ENCODE assay signal across 24 cellular contexts in the genomic region with DNA sequence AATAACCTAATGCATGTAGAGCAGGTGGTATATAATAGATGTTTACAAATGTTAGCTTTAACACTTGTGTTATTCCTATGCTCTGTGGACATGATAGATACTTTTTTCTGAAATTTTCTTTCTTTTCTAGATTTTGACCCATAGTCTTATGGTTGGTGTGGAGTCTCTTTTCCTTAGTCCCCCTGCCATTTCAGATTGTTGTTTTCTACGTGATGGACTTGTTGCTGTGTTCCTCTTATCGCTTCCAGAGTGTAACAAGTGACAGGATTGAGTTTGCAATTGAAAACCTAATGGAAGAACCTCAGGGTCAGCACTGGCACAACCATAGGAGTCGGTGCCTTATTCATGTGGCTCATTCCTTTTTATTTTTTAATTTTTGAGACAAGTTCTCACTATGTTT.
"Had no signal": no experiment of that assay in that cellular context is flagged by ENCODE, and none has a peak within 500 bp of the region (broad histone marks: within the 10 kb centered on the region; RNA-seq: fewer than 3 reads in every experiment).

No MANE protein-coding gene starts in this region.

- H3K27ac Mint-ChIP-seq: immature natural killer cell; naive thymus-derived CD8-positive, alpha-beta T cell; stimulated activated effector memory CD8-positive, alpha-beta T cell treated with anti-CD3 and anti-CD28 coated beads, Interleukin-12 subunit alpha, Interleukin-12 subunit beta, amount 100 ng/mL, for 72 hours; stimulated activated naive CD8-positive, alpha-beta T cell treated with anti-CD3 and anti-CD28 coated beads, Interleukin-15, Interleukin-2, amounts not matched to agents 100 ng/mL and 50 ng/mL, for 24 hours had no signal

- ATAC-seq: left colon; naive thymus-derived CD8-positive, alpha-beta T cell; pancreas; right cardiac atrium; sciatic nerve had no signal

- DNase-seq: hypothalamus; immature natural killer cell; left colon; mesenchymal stem cell; naive thymus-derived CD8-positive, alpha-beta T cell; nucleus accumbens; pancreas; posterior cingulate gyrus; retina; stimulated activated naive CD4-positive, alpha-beta T cell; tibial artery had no signal

- H3K36me3 ChIP-seq: left lung, lower lobe of right lung, pancreas, prostate gland, suprapubic skin, thoracic aorta, tibial artery, upper lobe of right lung had no signal

- H3K27me3 Mint-ChIP-seq: stimulated activated naive CD8-positive, alpha-beta T cell treated with anti-CD3 and anti-CD28 coated beads, Interleukin-15, Interleukin-2, amounts not matched to agents 100 ng/mL and 50 ng/mL, for 24 hours had no signal

- H3K4me3 Mint-ChIP-seq: immature natural killer cell; naive thymus-derived CD8-positive, alpha-beta T cell; nephron; neural crest cell; stimulated activated effector memory CD8-positive, alpha-beta T cell treated with anti-CD3 and anti-CD28 coated beads, Interleukin-12 subunit alpha, Interleukin-12 subunit beta, amount 100 ng/mL, for 72 hours; stimulated activated naive CD8-positive, alpha-beta T cell treated with anti-CD3 and anti-CD28 coated beads, Interleukin-15, Interleukin-2, amounts not matched to agents 100 ng/mL and 50 ng/mL, for 24 hours had no signal

- H3K36me3 Mint-ChIP-seq: immature natural killer cell; naive thymus-derived CD8-positive, alpha-beta T cell had no signal

- H3K9me3 ChIP-seq: left lung, lower lobe of right lung, pancreas, prostate gland, suprapubic skin, thoracic aorta, tibial artery, upper lobe of right lung had no signal

- H3K4me1 Mint-ChIP-seq: immature natural killer cell; naive thymus-derived CD8-positive, alpha-beta T cell; neural crest cell had no signal

- H3K4me1 ChIP-seq: left lung, lower lobe of right lung, pancreas, prostate gland, suprapubic skin, tibial artery, upper lobe of right lung had no signal

- H3K4me3 ChIP-seq: left lung, lower lobe of right lung, pancreas, prostate gland, skin epidermis, suprapubic skin, thoracic aorta, tibial artery, upper lobe of right lung had no signal

- H3K9me3 Mint-ChIP-seq: immature natural killer cell; naive thymus-derived CD8-positive, alpha-beta T cell; nephron; stimulated activated effector memory CD8-positive, alpha-beta T cell treated with anti-CD3 and anti-CD28 coated beads, Interleukin-12 subunit alpha, Interleukin-12 subunit beta, amount 100 ng/mL, for 72 hours; stimulated activated naive CD8-positive, alpha-beta T cell treated with anti-CD3 and anti-CD28 coated beads, Interleukin-15, Interleukin-2, amounts not matched to agents 100 ng/mL and 50 ng/mL, for 24 hours had no signal

- H3K27ac ChIP-seq: left lung, lower lobe of right lung, pancreas, prostate gland, skin epidermis, suprapubic skin, thoracic aorta, tibial artery, upper lobe of right lung had no signal
